Comparison of ENCODE assay signal across 26 cellular contexts in the genomic region with DNA sequence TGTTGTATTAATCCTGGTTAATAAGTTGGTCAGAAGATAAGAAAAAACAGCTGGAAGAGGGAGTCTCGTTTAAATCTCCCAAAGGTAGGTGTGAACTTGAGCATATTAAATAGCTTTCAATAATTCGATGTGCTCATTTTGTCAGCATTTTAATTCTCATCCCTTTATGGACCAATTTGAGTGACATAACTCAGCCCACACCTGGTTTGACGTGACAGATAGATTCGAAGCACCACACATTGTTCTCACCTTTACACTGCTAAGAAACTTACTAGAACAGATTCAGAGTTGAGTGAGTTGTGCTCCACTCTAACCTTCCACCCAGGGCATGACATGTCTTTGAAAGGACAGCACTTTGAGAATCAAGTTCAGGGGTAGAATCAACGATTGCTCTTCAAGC.
"Had no signal": no experiment of that assay in that cellular context is flagged by ENCODE, and none has a peak within 500 bp of the region (broad histone marks: within the 10 kb centered on the region; RNA-seq: fewer than 3 reads in every experiment).

No MANE protein-coding gene starts in this region.

- DNase-seq: activated effector memory CD4-positive, alpha-beta T cell treated with anti-CD3 and anti-CD28 coated beads, Interleukin-2, amount 50 U/mL, for 16 hours; activated effector memory CD4-positive, alpha-beta T cell treated with Interleukin-2 at 50 U/mL for 16 hours; activated gamma-delta T cell; activated gamma-delta T cell treated with Interleukin-2 at 50 U/mL for 16 hours; activated naive CD4-positive, alpha-beta T cell; activated naive CD4-positive, alpha-beta T cell treated with anti-CD3 and anti-CD28 coated beads for 36 hours; activated naive CD4-positive, alpha-beta T cell treated with anti-CD3 and anti-CD28 coated beads, Interleukin-2, amount 10 ng/mL, durations not matched to agents 7 days and 5 days; activated naive CD4-positive, alpha-beta T cell treated with anti-CD3 and anti-CD28 coated beads, Interleukin-2, amount 50 U/mL, for 16 hours; activated naive CD4-positive, alpha-beta T cell treated with Interleukin-2 at 50 U/mL for 16 hours; activated naive CD8-positive, alpha-beta T cell treated with anti-CD3 and anti-CD28 coated beads for 36 hours; activated naive CD8-positive, alpha-beta T cell treated with anti-CD3 and anti-CD28 coated beads, Interleukin-2, amount 10 ng/mL, durations not matched to agents 7 days and 5 days; activated naive CD8-positive, alpha-beta T cell treated with anti-CD3 and anti-CD28 coated beads, Interleukin-2, amount 50 U/mL, for 24 hours; activated T-cell treated with anti-CD3 and anti-CD28 coated beads, Interleukin-2, amount 50 U/mL, for 1 hour; activated T-cell treated with anti-CD3 and anti-CD28 coated beads, Interleukin-2, amount 50 U/mL, for 24 hours; activated T-cell treated with anti-CD3 and anti-CD28 coated beads, Interleukin-2, amount 50 U/mL, for 4 hours; activated T-cell treated with anti-CD3 and anti-CD28 coated beads, Interleukin-2, amount 50 U/mL, for 48 hours; activated T-cell treated with anti-CD3 and anti-CD28 coated beads, Interleukin-2, amount 50 U/mL, for 72 hours; adrenal gland; amniotic stem cell; amygdala; anterior cingulate cortex; aorta; body of pancreas; brain microvascular endothelial cell; central memory CD4-positive, alpha-beta T cell; cerebellar nuclear complex had no signal
